9 cellular contexts compared by ENCODE assay signal in genomic region chr12:54414191-54414525, GRCh38. TPM values are rescaled to one million over a fixed set of nuclear protein-coding genes. Genes with fewer than 3 reads are reported as not detected.
A peak's percentile ranks its signal among the peaks of the same experiment; 100 is the strongest.
DNase-seq lines count a peak whose midpoint lies in the region; ATAC-seq and TF ChIP-seq lines count a peak whose summit lies in the region.
"Had no signal": no experiment of that assay in that cellular context is flagged by ENCODE, and none has a peak within 500 bp of the region (broad histone marks: within the 10 kb centered on the region; RNA-seq: fewer than 3 reads in every experiment).

No MANE protein-coding gene starts in this region.

- POLR2A ChIA-PET in activated CD8-positive, alpha-beta T cell treated with anti-CD3 and anti-CD28 coated beads, Interleukin-2, amount 10 ng/mL, durations not matched to agents 7 days and 5 days (lab: Charles Lee): interaction anchor here (0.9 to 2.5 kb wide), 4 partner anchors 12 to 83 kb away, joined by 3 to 16 read pairs (median 9); partner anchors contain the start of gene NCKAP1L

- H3K27ac Mint-ChIP-seq in activated T-cell treated with anti-CD3 and anti-CD28 coated beads, Interleukin-2, amount 50 U/mL, for 24 hours: peak overlapping the region; percentile 91
- H3K27ac Mint-ChIP-seq in activated CD8-positive, alpha-beta T cell treated with anti-CD3 and anti-CD28 coated beads, Interleukin-2, amount 10 ng/mL, durations not matched to agents 7 days and 5 days: peak overlapping the region; percentile 89

- CTCF ChIA-PET in activated CD8-positive, alpha-beta T cell treated with anti-CD3 and anti-CD28 coated beads, Interleukin-2, amount 10 ng/mL, durations not matched to agents 7 days and 5 days (lab: Charles Lee): interaction anchor here (1.5 to 11.7 kb wide), 7 partner anchors 10 to 46 kb away, joined by 4 to 270 read pairs (median 10); no protein-coding TSS in a partner anchor

- peaks cover 0 to 49% (median 28%) of the 10 kb centered on the region in 4 donors for H3K4me1 ChIP-seq in right lobe of liver
- peaks cover 14 to 68% (median 58%) of the 10 kb centered on the region in 5 donors for H3K4me1 ChIP-seq in subcutaneous abdominal adipose tissue (ENCODE audit: control insufficient read depth in 5 of 5, insufficient read depth in 5 of 5, low read length in 5 of 5)

- H3K9me3 ChIP-seq in right lobe of liver (no peaks in the 10 kb centered on the region), subcutaneous abdominal adipose tissue (ENCODE audit: control insufficient read depth in 5 of 5, low read length in 5 of 5) (no peaks in the 10 kb centered on the region)

- TF ChIP-seq CTCF in right lobe of liver (IDR thresholded peaks at IDR 0.05): no peak

- H3K4me1 Mint-ChIP-seq in activated T-cell treated with anti-CD3 and anti-CD28 coated beads, Interleukin-2, amount 50 U/mL, for 24 hours (ENCODE audit: low read depth): peaks cover 69% of the 10 kb centered on the region
- peaks cover 68% of the 10 kb centered on the region for H3K4me1 Mint-ChIP-seq in activated CD8-positive, alpha-beta T cell treated with anti-CD3 and anti-CD28 coated beads, Interleukin-2, amount 10 ng/mL, durations not matched to agents 7 days and 5 days (ENCODE audit: low read depth)

- 15% methylated on average over 3 of the region's 3 CpGs for WGBS in right lobe of liver (ENCODE audit: insufficient coverage, low coverage, low lambda C conversion rate, missing lambda C conversion rate)

- H3K9ac ChIP-seq in subcutaneous abdominal adipose tissue (ENCODE audit: low read length in 5 of 5): peak overlapping the region in 1 of 5 donors; percentile 51

- H3K4me3 ChIP-seq in right lobe of liver (peak overlapping the region in 2 of 3 donors; percentile 3 to 8), subcutaneous abdominal adipose tissue (ENCODE audit: low read depth in 1 of 5, low read length in 5 of 5) (peak overlapping the region in 4 of 5 donors; percentile 11 to 53 (median 41))

- H3K36me3 Mint-ChIP-seq in activated T-cell treated with anti-CD3 and anti-CD28 coated beads, Interleukin-2, amount 50 U/mL, for 24 hours (ENCODE audit: low read depth): peaks cover 18% of the 10 kb centered on the region
- H3K36me3 Mint-ChIP-seq in activated CD8-positive, alpha-beta T cell treated with anti-CD3 and anti-CD28 coated beads, Interleukin-2, amount 10 ng/mL, durations not matched to agents 7 days and 5 days (ENCODE audit: low read depth): peaks cover 33% of the 10 kb centered on the region

- no peaks in the 10 kb centered on the region for H3K9me3 Mint-ChIP-seq in activated T-cell treated with anti-CD3 and anti-CD28 coated beads, Interleukin-2, amount 50 U/mL, for 24 hours
- H3K9me3 Mint-ChIP-seq in activated CD8-positive, alpha-beta T cell treated with anti-CD3 and anti-CD28 coated beads, Interleukin-2, amount 10 ng/mL, durations not matched to agents 7 days and 5 days (ENCODE audit: insufficient read depth): no peaks in the 10 kb centered on the region

- H3K27ac ChIP-seq in right lobe of liver (peak overlapping the region; percentile 79 to 89 (median 80)), subcutaneous abdominal adipose tissue (ENCODE audit: low read depth, low read length) (peak overlapping the region; percentile 93), caudate nucleus (ENCODE audit: low read depth, low read length) (no peak overlapping the region)

- H3K4me3 Mint-ChIP-seq in activated T-cell treated with anti-CD3 and anti-CD28 coated beads, Interleukin-2, amount 50 U/mL, for 24 hours: peak overlapping the region; percentile 62
- peak overlapping the region; percentile 61 for H3K4me3 Mint-ChIP-seq in activated CD8-positive, alpha-beta T cell treated with anti-CD3 and anti-CD28 coated beads, Interleukin-2, amount 10 ng/mL, durations not matched to agents 7 days and 5 days

- no peak for TF ChIP-seq POLR2A in right lobe of liver (IDR thresholded peaks at IDR 0.05)

- H3K36me3 ChIP-seq in right lobe of liver: peaks cover 0 to 12% (median 1%) of the 10 kb centered on the region in 4 donors
- peaks cover 0 to 17% (median 9%) of the 10 kb centered on the region in 5 donors for H3K36me3 ChIP-seq in subcutaneous abdominal adipose tissue (ENCODE audit: control insufficient read depth in 5 of 5, insufficient read depth in 5 of 5, low read length in 5 of 5)

- DNase-seq in activated T-cell treated with anti-CD3 and anti-CD28 coated beads, Interleukin-2, amount 50 U/mL, for 24 hours: no peak
- no peak for DNase-seq in activated T-cell treated with anti-CD3 and anti-CD28 coated beads, Interleukin-2, amount 50 U/mL, for 48 hours
- DNase-seq in activated CD8-positive, alpha-beta T cell treated with anti-CD3 and anti-CD28 coated beads, Interleukin-2, amount 10 ng/mL, durations not matched to agents 7 days and 5 days: no peak
- no peak for DNase-seq in right lobe of liver
- no peak for DNase-seq in caudate nucleus (lab: John Stamatoyannopoulos, UW)
- no peak for DNase-seq in DMS153 (lab: John Stamatoyannopoulos, UW)
- DNase-seq in SW 1271 (lab: John Stamatoyannopoulos, UW): no peak
- DNase-seq: SIG-M5 had no signal

- no peak for ATAC-seq in activated CD8-positive, alpha-beta T cell treated with anti-CD3 and anti-CD28 coated beads, Interleukin-2, amount 10 ng/mL, durations not matched to agents 7 days and 5 days
- ATAC-seq in right lobe of liver: no peak

- H3K27me3 Mint-ChIP-seq in activated T-cell treated with anti-CD3 and anti-CD28 coated beads, Interleukin-2, amount 50 U/mL, for 24 hours: no peaks in the 10 kb centered on the region
- H3K27me3 Mint-ChIP-seq in activated CD8-positive, alpha-beta T cell treated with anti-CD3 and anti-CD28 coated beads, Interleukin-2, amount 10 ng/mL, durations not matched to agents 7 days and 5 days (ENCODE audit: low read depth): no peaks in the 10 kb centered on the region

- H3K27me3 ChIP-seq in right lobe of liver (no peaks in the 10 kb centered on the region), subcutaneous abdominal adipose tissue (ENCODE audit: control insufficient read depth in 5 of 5, insufficient read depth in 4 of 5, low read length in 5 of 5) (no peaks in the 10 kb centered on the region)

- intact Hi-C loops in right lobe of liver (cut with DNase I): no loop called here

RNA-seq across cellular contexts. Expression of gene ITGA5, which starts 4.9 kb away (rescaled TPM):
- 10 to 100 TPM; 65.0 to 69.1 TPM for total RNA-seq in activated CD8-positive, alpha-beta T cell treated with anti-CD3 and anti-CD28 coated beads, Interleukin-2, amount 10 ng/mL, durations not matched to agents 7 days and 5 days
- total RNA-seq in right lobe of liver: 10 to 100 TPM; 31.2 to 75.6 (median 35.5) TPM

RNA-seq across cellular contexts. Expression of gene ZNF385A, which starts 29.6 kb away (rescaled TPM):
- under 1 TPM; 0.55 to 0.74 TPM for total RNA-seq in activated CD8-positive, alpha-beta T cell treated with anti-CD3 and anti-CD28 coated beads, Interleukin-2, amount 10 ng/mL, durations not matched to agents 7 days and 5 days
- total RNA-seq in right lobe of liver: 1 to 10 TPM; 2.4 to 9.3 (median 3.7) TPM

RNA-seq across cellular contexts. Expression of gene GPR84, which starts 49.9 kb away (rescaled TPM):
- total RNA-seq in activated CD8-positive, alpha-beta T cell treated with anti-CD3 and anti-CD28 coated beads, Interleukin-2, amount 10 ng/mL, durations not matched to agents 7 days and 5 days: under 1 TPM; 0.32 to 0.57 TPM
- total RNA-seq in right lobe of liver: under 1 TPM in 1 of 6 experiments, not detected in 5; 0.35 TPM

RNA-seq across cellular contexts. Expression of gene GTSF1, which starts 59.2 kb away (rescaled TPM):
- 10 to 100 TPM; 11.8 to 12.7 TPM for total RNA-seq in activated CD8-positive, alpha-beta T cell treated with anti-CD3 and anti-CD28 coated beads, Interleukin-2, amount 10 ng/mL, durations not matched to agents 7 days and 5 days
- total RNA-seq in right lobe of liver: under 1 TPM in 1 of 6 experiments, not detected in 5; 0.51 TPM
